Comparison of ENCODE assay signal across 8 cellular contexts in the genomic region with DNA sequence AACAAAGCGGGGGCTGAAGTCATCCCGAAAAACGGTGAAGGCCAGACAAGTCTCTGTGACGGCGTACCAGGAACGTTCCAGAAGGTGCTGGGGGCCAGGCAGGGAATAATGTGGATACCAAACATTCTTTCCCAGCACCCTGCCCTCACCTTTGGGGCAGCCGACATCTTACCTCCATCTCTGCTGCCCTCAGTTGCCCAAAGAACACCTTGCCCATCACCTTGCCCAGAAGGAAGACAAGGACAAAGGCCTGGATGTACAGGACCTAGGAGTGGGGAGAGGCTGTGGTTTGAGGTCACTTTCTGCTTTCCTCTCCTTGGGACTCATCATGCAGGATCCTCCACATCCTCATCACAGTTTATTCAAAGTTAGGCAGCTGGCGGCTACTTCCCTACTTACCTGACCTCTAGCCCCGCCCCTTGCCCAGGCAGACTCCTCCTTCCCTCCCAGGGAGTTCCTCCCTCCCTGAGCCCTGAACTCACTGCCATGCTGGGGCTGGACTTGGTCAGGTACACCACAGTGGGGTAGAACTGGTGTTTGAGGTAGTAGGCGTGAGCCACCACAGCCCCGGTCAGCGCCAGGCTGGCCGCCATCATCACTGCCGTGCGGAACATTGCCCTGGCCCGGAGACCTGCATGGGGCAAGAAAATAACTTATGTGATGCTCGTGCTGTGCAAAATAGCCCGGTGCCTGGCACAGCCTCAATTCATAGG. TPM values are rescaled to one million over a fixed set of nuclear protein-coding genes. Genes with fewer than 3 reads are reported as not detected.
A peak's percentile ranks its signal among the peaks of the same experiment; 100 is the strongest.
DNase-seq lines count a peak whose midpoint lies in the region; ATAC-seq lines count a peak whose summit lies in the region.

No MANE protein-coding gene starts in this region.

- H3K4me3 Mint-ChIP-seq in activated naive CD8-positive, alpha-beta T cell treated with anti-CD3 and anti-CD28 coated beads, Interleukin-2, amount 50 U/mL, for 24 hours = peak overlapping the region; percentile 96

- no peaks in the 10 kb centered on the region for H3K27me3 Mint-ChIP-seq in activated naive CD8-positive, alpha-beta T cell treated with anti-CD3 and anti-CD28 coated beads, Interleukin-2, amount 50 U/mL, for 24 hours

- no peak overlapping the region for H3K27ac ChIP-seq in iPS-20b (ENCODE audit: low read length)

- H3K9ac ChIP-seq in iPS-20b (ENCODE audit: low read depth, low read length) = peak overlapping the region; percentile 87; the same call in 1 of the 2 replicates

- ATAC-seq in activated naive CD8-positive, alpha-beta T cell treated with anti-CD3 and anti-CD28 coated beads, Interleukin-2, amount 50 U/mL, for 24 hours = no peak

- H3K27me3 ChIP-seq in iPS-20b (ENCODE audit: insufficient read depth, low read length) = no peaks in the 10 kb centered on the region

- H3K36me3 ChIP-seq in iPS-20b (ENCODE audit: insufficient read depth, low read depth, low read length) = peaks cover 44% of the 10 kb centered on the region

- peak overlapping the region; percentile 88 for H3K4me3 ChIP-seq in iPS-20b (ENCODE audit: low read length)

- H3K36me3 Mint-ChIP-seq in activated naive CD8-positive, alpha-beta T cell treated with anti-CD3 and anti-CD28 coated beads, Interleukin-2, amount 50 U/mL, for 24 hours (ENCODE audit: low read depth) = peaks cover 14% of the 10 kb centered on the region

- H3K9me3 ChIP-seq in iPS-20b (ENCODE audit: insufficient read depth, low read depth, low read length) = no peaks in the 10 kb centered on the region

- peaks cover 33% of the 10 kb centered on the region for H3K4me1 Mint-ChIP-seq in activated naive CD8-positive, alpha-beta T cell treated with anti-CD3 and anti-CD28 coated beads, Interleukin-2, amount 50 U/mL, for 24 hours

- H3K9me3 Mint-ChIP-seq in activated naive CD8-positive, alpha-beta T cell treated with anti-CD3 and anti-CD28 coated beads, Interleukin-2, amount 50 U/mL, for 24 hours = no peaks in the 10 kb centered on the region

- DNase-seq in NCI-H2081 (lab: John Stamatoyannopoulos, UW) = peak; percentile 35 to 52
- DNase-seq in NCI-H2081 treated with DMSO at 0.1 percent for 48 hours (lab: John Stamatoyannopoulos, UW) = no peak
- peak; percentile 4 for DNase-seq in NCI-H748 treated with DMSO at 0.1 percent for 48 hours (lab: John Stamatoyannopoulos, UW)
- peak; percentile 73 for DNase-seq in activated naive CD8-positive, alpha-beta T cell treated with anti-CD3 and anti-CD28 coated beads, Interleukin-2, amount 50 U/mL, for 24 hours
- DNase-seq in stimulated activated CD4-positive, alpha-beta T cell treated with anti-CD3 and anti-CD28 coated beads, Interleukin-1b, Interleukin-23, amount 100 ng/mL, for 48 hours = peak; percentile 70
- DNase-seq in SK-N-DZ (ENCODE audit: low spot score) = no peak
- DNase-seq in NCI-H524 treated with DMSO at 0.1 percent for 48 hours (lab: John Stamatoyannopoulos, UW) = no peak

- no peaks in the 10 kb centered on the region for H3K4me1 ChIP-seq in iPS-20b (ENCODE audit: insufficient read depth, low read length)

- H3K27ac Mint-ChIP-seq in activated naive CD8-positive, alpha-beta T cell treated with anti-CD3 and anti-CD28 coated beads, Interleukin-2, amount 50 U/mL, for 24 hours = peak overlapping the region; percentile 99

RNA-seq across cellular contexts. Expression of a gene that starts 1.2 kb away (rescaled TPM):
- 13.6 and 24.3 TPM in 2 replicates for polyA plus RNA-seq in SK-N-DZ (2014; cell fraction: cytosol; rRNA removed)
- 30.5 and 38.6 TPM in 2 replicates for polyA plus RNA-seq in SK-N-DZ (2014; cell fraction: nucleus; rRNA removed)

RNA-seq across cellular contexts. Expression of a gene that starts 11.0 kb away (rescaled TPM):
- 114 and 117 TPM in 2 replicates for polyA plus RNA-seq in SK-N-DZ (2014; cell fraction: cytosol; rRNA removed)
- polyA plus RNA-seq in SK-N-DZ (2014; cell fraction: nucleus; rRNA removed) = 41.2 and 44.6 TPM in 2 replicates

RNA-seq across cellular contexts. Expression of a gene that starts 11.2 kb away (rescaled TPM):
- polyA plus RNA-seq in SK-N-DZ (2014; cell fraction: cytosol; rRNA removed) = 666 and 692 TPM in 2 replicates
- polyA plus RNA-seq in SK-N-DZ (2014; cell fraction: nucleus; rRNA removed) = 399 and 571 TPM in 2 replicates

RNA-seq across cellular contexts. Expression of a gene that starts 15.6 kb away (rescaled TPM):
- 10.6 and 11.0 TPM in 2 replicates for polyA plus RNA-seq in SK-N-DZ (2014; cell fraction: cytosol; rRNA removed)
- polyA plus RNA-seq in SK-N-DZ (2014; cell fraction: nucleus; rRNA removed) = 8.1 and 8.6 TPM in 2 replicates

RNA-seq across cellular contexts. Expression of a gene that starts 21.5 kb away (rescaled TPM):
- 34.3 and 35.1 TPM in 2 replicates for polyA plus RNA-seq in SK-N-DZ (2014; cell fraction: cytosol; rRNA removed)
- polyA plus RNA-seq in SK-N-DZ (2014; cell fraction: nucleus; rRNA removed) = 130 and 162 TPM in 2 replicates

Comparison
In these comparisons a context has a peak if more than half of its experiments do, and no peak if none do; other contexts are left out.
1. DNase-seq: peak in NCI-H2081 (2 of 2), NCI-H748 treated with DMSO at 0.1 percent for 48 hours (single experiment), activated naive CD8-positive, alpha-beta T cell treated with anti-CD3 and anti-CD28 coated beads, Interleukin-2, amount 50 U/mL, for 24 hours (single experiment) and stimulated activated CD4-positive, alpha-beta T cell treated with anti-CD3 and anti-CD28 coated beads, Interleukin-1b, Interleukin-23, amount 100 ng/mL, for 48 hours (single experiment); none in NCI-H2081 treated with DMSO at 0.1 percent for 48 hours (single experiment), SK-N-DZ (single experiment) and NCI-H524 treated with DMSO at 0.1 percent for 48 hours (single experiment).